In genomic region chr1:206741142-206741701, GRCh38 we compare ENCODE assay signal across 19 cellular contexts. TPM values are rescaled to one million over a fixed set of nuclear protein-coding genes. Genes with fewer than 3 reads are reported as not detected.
"Had no signal": no experiment of that assay in that cellular context is flagged by ENCODE, and none has a peak within 500 bp of the region (broad histone marks: within the 10 kb centered on the region; RNA-seq: fewer than 3 reads in every experiment).

No MANE protein-coding gene starts in this region.

- H3K27ac ChIP-seq: hepatocyte, left ventricle myocardium inferior, psoas muscle, sigmoid colon, stomach, thoracic aorta had no signal

- H3K27me3 Mint-ChIP-seq: memory B cell had no signal

- DNase-seq: activated CD4-positive, alpha-beta T cell treated with anti-CD3 and anti-CD28 coated beads, Interleukin-2, amount 50 U/mL, for 1 hour; activated gamma-delta T cell; activated naive CD8-positive, alpha-beta T cell treated with anti-CD3 and anti-CD28 coated beads, Interleukin-2, amount 10 ng/mL, durations not matched to agents 7 days and 5 days; activated T-cell treated with anti-CD3 and anti-CD28 coated beads, Interleukin-2, amount 50 U/mL, for 4 hours; anterior cingulate cortex; dermis blood vessel endothelial cell; kidney; left ventricle myocardium inferior; psoas muscle; sigmoid colon; stimulated activated CD4-positive, alpha-beta T cell treated with anti-CD3 and anti-CD28 coated beads, Interleukin-2, amount 100 ng/mL, for 24 hours; stomach had no signal

- H3K9me3 Mint-ChIP-seq: activated naive CD8-positive, alpha-beta T cell treated with anti-CD3 and anti-CD28 coated beads, Interleukin-2, amount 10 ng/mL, durations not matched to agents 7 days and 5 days; activated T-cell treated with anti-CD3 and anti-CD28 coated beads, Interleukin-2, amount 50 U/mL, for 4 hours; memory B cell; natural killer cell treated with Interleukin-12 subunit alpha and Interleukin-12 subunit beta and Interleukin-15 and Interleukin-18, amount 100 ng/mL, for 72 hours had no signal

- H3K27ac Mint-ChIP-seq: activated naive CD8-positive, alpha-beta T cell treated with anti-CD3 and anti-CD28 coated beads, Interleukin-2, amount 10 ng/mL, durations not matched to agents 7 days and 5 days; memory B cell had no signal

- H3K36me3 ChIP-seq: left ventricle myocardium inferior, sigmoid colon, thoracic aorta had no signal

- H3K9me3 ChIP-seq: left ventricle myocardium inferior, psoas muscle, sigmoid colon, stomach, thoracic aorta had no signal

- H3K27me3 ChIP-seq: hepatocyte, sigmoid colon, stomach had no signal

- H3K79me2 ChIP-seq: hepatocyte had no signal

- FAIRE-seq: kidney, TTC549 had no signal

- ATAC-seq: activated T-cell treated with anti-CD3 and anti-CD28 coated beads, Interleukin-2, amount 50 U/mL, for 4 hours; natural killer cell treated with Interleukin-12 subunit alpha and Interleukin-12 subunit beta and Interleukin-15 and Interleukin-18, amount 100 ng/mL, for 72 hours; psoas muscle had no signal

- H3K4me2 ChIP-seq: hepatocyte had no signal

- H3K36me3 Mint-ChIP-seq: memory B cell had no signal

- H3K4me3 ChIP-seq: hepatocyte, left ventricle myocardium inferior, psoas muscle, sigmoid colon, stomach, thoracic aorta had no signal

- H3K4me3 Mint-ChIP-seq: activated naive CD8-positive, alpha-beta T cell treated with anti-CD3 and anti-CD28 coated beads, Interleukin-2, amount 10 ng/mL, durations not matched to agents 7 days and 5 days; activated T-cell treated with anti-CD3 and anti-CD28 coated beads, Interleukin-2, amount 50 U/mL, for 4 hours; memory B cell; natural killer cell treated with Interleukin-12 subunit alpha and Interleukin-12 subunit beta and Interleukin-15 and Interleukin-18, amount 100 ng/mL, for 72 hours had no signal

- H2AFZ ChIP-seq: hepatocyte had no signal

RNA-seq across cellular contexts. Expression of gene IL19, which starts 29.4 kb away (rescaled TPM):
- total RNA-seq: activated naive CD8-positive, alpha-beta T cell treated with anti-CD3 and anti-CD28 coated beads, Interleukin-2, amount 10 ng/mL, durations not matched to agents 7 days and 5 days; cerebellum; dermis blood vessel endothelial cell; left ventricle myocardium inferior; natural killer cell treated with Interleukin-12 subunit alpha and Interleukin-12 subunit beta and Interleukin-15 and Interleukin-18, amount 100 ng/mL, for 72 hours; psoas muscle; sigmoid colon; thoracic aorta; ureter had no signal
- polyA plus RNA-seq: hepatocyte, psoas muscle had no signal

RNA-seq across cellular contexts. Expression of gene IL10, which starts 31.1 kb away (rescaled TPM):
- total RNA-seq: dermis blood vessel endothelial cell, hepatocyte had no signal
